Comparison of ENCODE assay signal across 15 cellular contexts in genomic region chr10:27626821-27627359, GRCh38.
A peak's percentile ranks its signal among the peaks of the same experiment; 100 is the strongest.
DNase-seq lines count a peak whose midpoint lies in the region; ATAC-seq, FAIRE-seq and TF ChIP-seq lines count a peak whose summit lies in the region.
"Had no signal": no experiment of that assay in that cellular context is flagged by ENCODE, and none has a peak within 500 bp of the region (broad histone marks: within the 10 kb centered on the region; RNA-seq: fewer than 3 reads in every experiment).

No MANE protein-coding gene starts in this region.

- no peak overlapping the region for H3K4ac ChIP-seq in H1 (replicated peaks; ENCODE audit: insufficient read length, low read depth, low read length)

- H4K20me1 ChIP-seq in H1 (replicated peaks in 1 of 2; ENCODE audit: control insufficient read depth in 1 of 2, insufficient read depth in 2 of 2, low read length in 2 of 2) (no peaks in the 10 kb centered on the region), neural progenitor cell (ENCODE audit: low read depth) (no peaks in the 10 kb centered on the region)

- peak; percentile 27 to 68 (median 59) for DNase-seq in right cardiac atrium
- DNase-seq in right atrium auricular region (ENCODE audit: low spot score) = no peak
- no peak for DNase-seq in H1 (ENCODE audit: low read depth in 1 of 2, low spot score in 2 of 2)
- DNase-seq in neural progenitor cell (ENCODE audit: low spot score) = no peak
- no peak for DNase-seq in stimulated activated naive CD4-positive, alpha-beta T cell treated with Interleukin-2 at 50 U/mL for 16 hours (lab: John Stamatoyannopoulos, UW)
- DNase-seq in chondrocyte (ENCODE audit: low spot score) = no peak
- DNase-seq in DMS79 treated with DMSO at 0.1 percent for 48 hours (lab: John Stamatoyannopoulos, UW) = no peak
- DNase-seq: C1 segment of cervical spinal cord; CD4-positive, alpha-beta T cell; DMS153; DND-41; GDM1; H7 had no signal

- H3K9me3 Mint-ChIP-seq in neural progenitor cell (no peaks in the 10 kb centered on the region), chondrocyte (ENCODE audit: low read depth) (no peaks in the 10 kb centered on the region)
- H3K9me3 Mint-ChIP-seq: CD4-positive, alpha-beta T cell had no signal

- no peaks in the 10 kb centered on the region for H3K27me3 Mint-ChIP-seq in neural progenitor cell (ENCODE audit: insufficient read depth, low read depth)
- H3K27me3 Mint-ChIP-seq in chondrocyte (ENCODE audit: low read depth) = peaks cover 2% of the 10 kb centered on the region

- no peak overlapping the region for H2BK120ac ChIP-seq in H1 (replicated peaks; ENCODE audit: low read depth, low read length)

- no peak overlapping the region for H2AFZ ChIP-seq in H1 (ENCODE audit: low read length)
- no peak overlapping the region for H2AFZ ChIP-seq in neural progenitor cell (replicated peaks)

- CTCF ChIA-PET in H1 (lab: Charles Lee; ENCODE audit: partially characterized antibody) = interaction anchor here (1.2 kb wide), 1 partner anchor 54 kb away, joined by 3 read pairs; no protein-coding TSS in a partner anchor

- peaks cover 17% of the 10 kb centered on the region for H3K4me1 Mint-ChIP-seq in neural progenitor cell
- peaks cover 4% of the 10 kb centered on the region for H3K4me1 Mint-ChIP-seq in chondrocyte (ENCODE audit: low read depth)
- H3K4me1 Mint-ChIP-seq: B cell had no signal

- intact Hi-C loops in right cardiac atrium (cut with DNase I) = no loop called here

- TF ChIP-seq CTCF in right atrium auricular region (IDR thresholded peaks at IDR 0.05) (no peak), H1 (IDR thresholded peaks at IDR 0.05; ENCODE audit: control extremely low read depth in 1 of 3, insufficient read depth in 1 of 3, low read depth in 1 of 3, low read length in 3 of 3) (no peak), neural progenitor cell (IDR thresholded peaks at IDR 0.05) (no peak), chondrocyte (IDR thresholded peaks at IDR 0.05) (no peak)

- H3K9ac ChIP-seq in H1 (replicated peaks in 1 of 4; ENCODE audit: extremely low read depth in 1 of 4, low read depth in 3 of 4, low read length in 3 of 4) = no peak overlapping the region
- no peak overlapping the region for H3K9ac ChIP-seq in neural progenitor cell

- H3F3A ChIP-seq in neural progenitor cell (ENCODE audit: low read depth) = no peaks in the 10 kb centered on the region

- peak overlapping the region; percentile 1 for H3K27ac Mint-ChIP-seq in neural progenitor cell
- no peak overlapping the region for H3K27ac Mint-ChIP-seq in chondrocyte (ENCODE audit: unreplicated experiment)
- H3K27ac Mint-ChIP-seq: B cell; CD4-positive, alpha-beta T cell had no signal

- H3K4me2 ChIP-seq in H1 (ENCODE audit: insufficient read depth in 1 of 2, low read depth in 2 of 2, low read length in 2 of 2) (no peak overlapping the region), neural progenitor cell (no peak overlapping the region)

- no peak overlapping the region for H3K14ac ChIP-seq in H1 (ENCODE audit: insufficient read length)

- H2AK5ac ChIP-seq in H1 (ENCODE audit: low read depth, low read length) = no peak overlapping the region

- H3K79me2 ChIP-seq in H1 (ENCODE audit: control insufficient read depth in 1 of 2, insufficient read depth in 2 of 2, low read length in 2 of 2) (no peaks in the 10 kb centered on the region), neural progenitor cell (ENCODE audit: low read depth) (no peaks in the 10 kb centered on the region)

- H2BK12ac ChIP-seq in H1 (ENCODE audit: low read depth, low read length) = no peak overlapping the region

- ATAC-seq in right cardiac atrium = peak; percentile 57 to 77

- POLR2A ChIA-PET in H1 (lab: Charles Lee; ENCODE audit: partially characterized antibody) = no interaction called here

- H3K4me3 ChIP-seq in right cardiac atrium (ENCODE audit: low read length) (no peak overlapping the region), right atrium auricular region (no peak overlapping the region), H1 (ENCODE audit: extremely low read depth in 1 of 4, insufficient read depth in 2 of 4, low read depth in 3 of 4, low read length in 4 of 4) (no peak overlapping the region), neural progenitor cell (no peak overlapping the region)

- no peak overlapping the region for H3K18ac ChIP-seq in H1 (ENCODE audit: extremely low read depth, low read length)

- no peak for TF ChIP-seq RAD21 in H1 (IDR thresholded peaks at IDR 0.05 in 1 of 2, conservative IDR thresholded peaks at IDR 0.05 in 1 of 2; ENCODE audit: low read depth in 2 of 2, low read length in 2 of 2)

- H4K91ac ChIP-seq in H1 (replicated peaks; ENCODE audit: insufficient read length, low read length) = no peak overlapping the region

- H2BK5ac ChIP-seq in H1 (ENCODE audit: low read depth, low read length) = no peak overlapping the region

- H3K9me3 ChIP-seq in right cardiac atrium (ENCODE audit: control insufficient read depth, low read length) (no peaks in the 10 kb centered on the region), right atrium auricular region (no peaks in the 10 kb centered on the region), H1 (ENCODE audit: insufficient read depth in 2 of 2, low read depth in 1 of 2, low read length in 1 of 2) (no peaks in the 10 kb centered on the region), neural progenitor cell (ENCODE audit: low read depth) (no peaks in the 10 kb centered on the region)

- no peaks in the 10 kb centered on the region for H3K27me3 ChIP-seq in right cardiac atrium (ENCODE audit: control insufficient read depth, insufficient read depth)
- H3K27me3 ChIP-seq in right atrium auricular region = no peaks in the 10 kb centered on the region
- H3K27me3 ChIP-seq in H1 (replicated peaks in 1 of 4; ENCODE audit: control insufficient read depth in 3 of 4, extremely low read depth in 1 of 4, insufficient read depth in 3 of 4, low read length in 3 of 4) = no peaks in the 10 kb centered on the region
- H3K27me3 ChIP-seq in neural progenitor cell = no peaks in the 10 kb centered on the region

- H2BK15ac ChIP-seq in H1 (ENCODE audit: low read length) = 0 out of 2 replicates have a peak overlapping the region, but pooled peaks have one; percentile 21

- TF ChIP-seq EP300 in H1 (IDR thresholded peaks at IDR 0.05; ENCODE audit: borderline replicate concordance in 1 of 2, low read depth in 2 of 2, low read length in 2 of 2) = no peak

- no peaks in the 10 kb centered on the region for H3K4me1 ChIP-seq in right cardiac atrium (ENCODE audit: control insufficient read depth, insufficient read depth, low read length)
- no peaks in the 10 kb centered on the region for H3K4me1 ChIP-seq in right atrium auricular region
- H3K4me1 ChIP-seq in H1 (replicated peaks in 1 of 4; ENCODE audit: control insufficient read depth in 3 of 4, insufficient read depth in 4 of 4, low read length in 3 of 4) = peaks cover 2 to 8% (median 4%) of the 10 kb centered on the region in 4 experiments; a peak in 3 of 7 replicates
- peaks cover 13% of the 10 kb centered on the region for H3K4me1 ChIP-seq in neural progenitor cell

- no peak for TF ChIP-seq POLR2A in H1 (IDR thresholded peaks at IDR 0.05; ENCODE audit: control extremely low read depth in 1 of 2, low read depth in 2 of 2, low read length in 2 of 2)

- no peaks in the 10 kb centered on the region for H3K79me1 ChIP-seq in H1 (ENCODE audit: low read depth, low read length)

- WGBS in right cardiac atrium = 62% methylated on average over 8 of the region's 8 CpGs
- WGBS in H1 (ENCODE audit: extremely low coverage in 1 of 2, insufficient coverage in 1 of 2, insufficient read length in 1 of 2, insufficient replicate concordance in 2 of 2, low coverage in 1 of 2, low lambda C conversion rate in 2 of 2, missing lambda C conversion rate in 1 of 2), 2 experiments = 78% methylated on average over 8 of the region's 8 CpGs; no CpG with 5 or more reads in 1 of the 2 experiments

- no peak for FAIRE-seq in H1 (lab: Jason Lieb, UNC)
- FAIRE-seq: A204.1 had no signal

- no peaks in the 10 kb centered on the region for H3K23me2 ChIP-seq in H1 (ENCODE audit: low read depth, low read length)

- no peak overlapping the region for H4K5ac ChIP-seq in H1 (ENCODE audit: insufficient read length, low read depth, low read length)

- H2BK20ac ChIP-seq in H1 (ENCODE audit: low read length) = no peak overlapping the region

- H3K27ac ChIP-seq in right cardiac atrium (ENCODE audit: low read length) = no peak overlapping the region
- H3K27ac ChIP-seq in right atrium auricular region = no peak overlapping the region
- H3K27ac ChIP-seq in H1 (ENCODE audit: low read depth, low read length) = no peak overlapping the region
- H3K27ac ChIP-seq in neural progenitor cell = no peak overlapping the region

- H3K56ac ChIP-seq in H1 (replicated peaks; ENCODE audit: insufficient read length, low read depth, low read length) = no peak overlapping the region

- H3K4me3 Mint-ChIP-seq in neural progenitor cell (no peak overlapping the region), chondrocyte (ENCODE audit: unreplicated experiment) (no peak overlapping the region)
- H3K4me3 Mint-ChIP-seq: B cell; CD4-positive, alpha-beta T cell had no signal

- H3K23ac ChIP-seq in H1 (ENCODE audit: insufficient read length) = no peak overlapping the region

- H3K36me3 ChIP-seq in right atrium auricular region (no peaks in the 10 kb centered on the region), H1 (ENCODE audit: control insufficient read depth in 2 of 4, insufficient read depth in 4 of 4, low read length in 3 of 4) (no peaks in the 10 kb centered on the region), neural progenitor cell (no peaks in the 10 kb centered on the region)

- H3K36me3 Mint-ChIP-seq in neural progenitor cell (no peaks in the 10 kb centered on the region), chondrocyte (ENCODE audit: low read depth) (no peaks in the 10 kb centered on the region)

- no peak overlapping the region for H4K8ac ChIP-seq in H1 (ENCODE audit: extremely low read depth, insufficient read depth, low read length)

TF ChIP-seq in H1, 55 proteins besides CTCF, POLR2A, EP300 and RAD21:
- TF ChIP-seq TAF7 (optimal IDR thresholded peaks at IDR 0.05; ENCODE audit: borderline replicate concordance, low read depth, low read length) (no peak), BRCA1 (IDR thresholded peaks at IDR 0.05; ENCODE audit: low read depth, low read length) (no peak), JUN (IDR thresholded peaks at IDR 0.05; ENCODE audit: low read depth, low read length) (no peak)

Comparison
In these comparisons a context has a peak if more than half of its experiments do, and no peak if none do; other contexts are left out.
1. DNase-seq: peak in right cardiac atrium (3 of 3); none in right atrium auricular region (single experiment), H1 (0 of 2), neural progenitor cell (single experiment), stimulated activated naive CD4-positive, alpha-beta T cell treated with Interleukin-2 at 50 U/mL for 16 hours (single experiment), chondrocyte (single experiment) and DMS79 treated with DMSO at 0.1 percent for 48 hours (single experiment).